Comparison of ENCODE assay signal across 19 cellular contexts in the genomic region with DNA sequence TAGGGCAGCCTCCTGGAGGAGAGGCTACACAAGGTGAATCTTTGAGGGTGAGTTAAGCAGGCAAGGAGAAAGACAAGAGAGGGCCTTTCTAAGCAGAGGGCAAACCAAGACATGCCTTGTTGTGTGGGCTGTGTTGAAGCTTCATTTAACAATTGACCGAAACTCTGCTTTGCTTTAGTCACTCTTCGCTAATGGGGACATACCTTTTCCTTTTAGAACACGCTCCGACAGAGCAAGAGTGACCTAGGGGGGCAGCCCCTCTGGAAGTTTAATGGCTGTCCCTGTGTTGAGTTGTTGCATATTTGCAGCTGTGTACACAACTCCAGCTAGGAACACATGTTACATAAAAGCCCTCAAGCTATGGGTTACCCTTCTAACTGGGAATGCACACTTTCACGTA.
"Had no signal": no experiment of that assay in that cellular context is flagged by ENCODE, and none has a peak within 500 bp of the region (broad histone marks: within the 10 kb centered on the region; RNA-seq: fewer than 3 reads in every experiment).

No MANE protein-coding gene starts in this region.

- H3K4me1 ChIP-seq: gastroesophageal sphincter, suprapubic skin had no signal

- H3K9me3 Mint-ChIP-seq: activated CD4-positive, alpha-beta T cell treated with anti-CD3 and anti-CD28 coated beads, Interleukin-2, amount 10 ng/mL, durations not matched to agents 7 days and 5 days; activated naive CD4-positive, alpha-beta T cell treated with anti-CD3 and anti-CD28 coated beads for 36 hours; activated T-cell treated with anti-CD3 and anti-CD28 coated beads, Interleukin-2, amount 50 U/mL, for 4 hours; nephron; type B pancreatic cell had no signal

- H3K36me3 ChIP-seq: gastroesophageal sphincter, suprapubic skin had no signal

- H3K9me3 ChIP-seq: heart left ventricle, suprapubic skin had no signal

- H3K27me3 ChIP-seq: gastroesophageal sphincter, heart left ventricle, suprapubic skin had no signal

- H3K27ac Mint-ChIP-seq: activated CD4-positive, alpha-beta T cell treated with anti-CD3 and anti-CD28 coated beads, Interleukin-2, amount 10 ng/mL, durations not matched to agents 7 days and 5 days; activated naive CD4-positive, alpha-beta T cell treated with anti-CD3 and anti-CD28 coated beads for 36 hours; type B pancreatic cell had no signal

- FAIRE-seq: colon, kidney had no signal

- H3K36me3 Mint-ChIP-seq: brain, type B pancreatic cell had no signal

- DNase-seq: activated CD4-positive, alpha-beta T cell treated with anti-CD3 and anti-CD28 coated beads, Interleukin-2, amount 10 ng/mL, durations not matched to agents 7 days and 5 days; activated CD8-positive, alpha-beta memory T cell treated with anti-CD3 and anti-CD28 coated beads, Interleukin-2, amount 50 U/mL, for 4 hours; activated naive CD4-positive, alpha-beta T cell treated with anti-CD3 and anti-CD28 coated beads for 36 hours; activated T-cell treated with anti-CD3 and anti-CD28 coated beads, Interleukin-2, amount 50 U/mL, for 4 hours; central memory CD4-positive, alpha-beta T cell; heart left ventricle; kidney; midbrain; occipital lobe; posterior cingulate gyrus; stimulated activated naive CD4-positive, alpha-beta T cell treated with Interleukin-2 at 50 U/mL for 16 hours had no signal

- H3K27me3 Mint-ChIP-seq: brain had no signal

- H3K4me3 Mint-ChIP-seq: activated CD4-positive, alpha-beta T cell treated with anti-CD3 and anti-CD28 coated beads, Interleukin-2, amount 10 ng/mL, durations not matched to agents 7 days and 5 days; activated naive CD4-positive, alpha-beta T cell treated with anti-CD3 and anti-CD28 coated beads for 36 hours; activated T-cell treated with anti-CD3 and anti-CD28 coated beads, Interleukin-2, amount 50 U/mL, for 4 hours; brain; nephron; type B pancreatic cell had no signal

- H3K4me3 ChIP-seq: gastroesophageal sphincter, heart left ventricle, suprapubic skin had no signal

- H3K27ac ChIP-seq: gastroesophageal sphincter, suprapubic skin had no signal

- ATAC-seq: activated CD4-positive, CD25-positive, alpha-beta regulatory T cell treated with anti-CD3 and anti-CD28 coated beads, Interleukin-2, amount 50 U/mL, for 24 hours; activated T-cell treated with anti-CD3 and anti-CD28 coated beads, Interleukin-2, amount 50 U/mL, for 4 hours; gastroesophageal sphincter; left lobe of liver had no signal
